In the genomic region with DNA sequence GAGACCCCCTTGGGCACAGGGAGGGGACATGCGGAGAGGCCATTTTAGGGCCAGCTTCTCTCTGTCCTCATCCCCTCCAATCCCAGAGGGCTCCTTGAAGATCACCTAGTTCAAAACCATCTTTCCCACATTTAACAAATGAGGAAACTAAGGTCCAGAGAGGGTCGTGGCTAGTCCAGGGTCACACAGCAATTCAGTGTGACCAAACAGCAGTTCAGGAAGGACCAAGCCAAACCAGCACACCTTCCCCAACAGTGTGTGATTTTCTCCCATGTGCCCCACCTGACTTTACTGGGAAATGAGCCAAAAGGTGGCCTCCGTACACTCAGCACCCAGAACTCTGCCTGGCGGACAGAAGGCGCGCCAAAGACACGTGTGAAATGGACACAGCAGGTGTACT, we compare ENCODE assay signal across 29 cellular contexts. TPM values are rescaled to one million over a fixed set of nuclear protein-coding genes. Genes with fewer than 3 reads are reported as not detected.
"Had no signal": no experiment of that assay in that cellular context is flagged by ENCODE, and none has a peak within 500 bp of the region (broad histone marks: within the 10 kb centered on the region; RNA-seq: fewer than 3 reads in every experiment).

No MANE protein-coding gene starts in this region.

- H3K27ac Mint-ChIP-seq: activated B cell treated with CpG ODN at 0.5 μM for 24 hours; activated CD4-positive, alpha-beta T cell treated with anti-CD3 and anti-CD28 coated beads, Interleukin-2, amount 10 ng/mL, durations not matched to agents 24 days and 14 days; activated CD8-positive, alpha-beta memory T cell treated with anti-CD3 and anti-CD28 coated beads, Interleukin-2, amount 10 ng/mL, durations not matched to agents 7 days and 5 days; activated T-helper 1 cell treated with anti-CD3 and anti-CD28 coated beads, Interleukin-12 subunit alpha, Interleukin-12 subunit beta, Interleukin-2, Interleukin-4 antibody, amounts not matched to agents 30 ng/mL and 10 ng/mL and 1 ng/mL, durations not matched to agents 14 hours and 24 hours and 36 hours; T-cell had no signal

- H3K4me3 ChIP-seq: body of pancreas, MG63, SK-N-MC had no signal

- H3K4me1 ChIP-seq: body of pancreas had no signal

- ATAC-seq: activated CD8-positive, alpha-beta memory T cell treated with anti-CD3 and anti-CD28 coated beads, Interleukin-2, amount 10 ng/mL, durations not matched to agents 7 days and 5 days; body of pancreas; Right ventricle myocardium inferior; T-cell had no signal

- H3K27me3 Mint-ChIP-seq: activated naive CD4-positive, alpha-beta T cell treated with anti-CD3 and anti-CD28 coated beads, Interleukin-2, amount 50 U/mL, for 24 hours had no signal

- H3K9me3 Mint-ChIP-seq: activated B cell treated with CpG ODN at 0.5 μM for 24 hours; activated CD4-positive, alpha-beta T cell treated with anti-CD3 and anti-CD28 coated beads, Interleukin-2, amount 10 ng/mL, durations not matched to agents 24 days and 14 days; activated naive CD4-positive, alpha-beta T cell treated with anti-CD3 and anti-CD28 coated beads, Interleukin-2, amount 50 U/mL, for 24 hours; activated T-cell treated with anti-CD3 and anti-CD28 coated beads, Interleukin-2, amount 50 U/mL, for 24 hours; activated T-helper 1 cell treated with anti-CD3 and anti-CD28 coated beads, Interleukin-12 subunit alpha, Interleukin-12 subunit beta, Interleukin-2, Interleukin-4 antibody, amounts not matched to agents 30 ng/mL and 10 ng/mL and 1 ng/mL, durations not matched to agents 14 hours and 24 hours and 36 hours; T-cell had no signal

- H3K36me3 ChIP-seq: MG63 had no signal

- H3K4me3 Mint-ChIP-seq: activated B cell treated with CpG ODN at 0.5 μM for 24 hours; activated CD4-positive, alpha-beta T cell treated with anti-CD3 and anti-CD28 coated beads, Interleukin-2, amount 10 ng/mL, durations not matched to agents 24 days and 14 days; activated CD8-positive, alpha-beta memory T cell treated with anti-CD3 and anti-CD28 coated beads, Interleukin-2, amount 10 ng/mL, durations not matched to agents 7 days and 5 days; activated naive CD4-positive, alpha-beta T cell treated with anti-CD3 and anti-CD28 coated beads, Interleukin-2, amount 50 U/mL, for 24 hours; activated T-cell treated with anti-CD3 and anti-CD28 coated beads, Interleukin-2, amount 50 U/mL, for 24 hours; activated T-helper 1 cell treated with anti-CD3 and anti-CD28 coated beads, Interleukin-12 subunit alpha, Interleukin-12 subunit beta, Interleukin-2, Interleukin-4 antibody, amounts not matched to agents 30 ng/mL and 10 ng/mL and 1 ng/mL, durations not matched to agents 14 hours and 24 hours and 36 hours; T-cell had no signal

- H3K4me2 ChIP-seq: KMS-11 had no signal

- DNase-seq: activated B cell treated with CpG ODN at 0.5 μM for 24 hours; activated CD4-positive, alpha-beta T cell treated with anti-CD3 and anti-CD28 coated beads for 1 hour; activated CD4-positive, alpha-beta T cell treated with anti-CD3 and anti-CD28 coated beads, Interleukin-2, amount 10 ng/mL, durations not matched to agents 24 days and 14 days; activated CD4-positive, alpha-beta T cell treated with anti-CD3 and anti-CD28 coated beads, Interleukin-2, amount 50 U/mL, for 48 hours; activated CD8-positive, alpha-beta memory T cell treated with anti-CD3 and anti-CD28 coated beads, Interleukin-2, amount 10 ng/mL, durations not matched to agents 7 days and 5 days; activated effector memory CD4-positive, alpha-beta T cell treated with Interleukin-2 at 50 U/mL for 16 hours; activated naive CD4-positive, alpha-beta T cell; activated T-cell treated with anti-CD3 and anti-CD28 coated beads, Interleukin-2, amount 50 U/mL, for 24 hours; aorta; central memory CD4-positive, alpha-beta T cell; MG63; NCI-H1105 treated with DMSO at 0.1 percent for 48 hours; NCI-H1436 treated with DMSO at 0.1 percent for 48 hours; NCI-H187; NCI-H2171; NCI-H2227 treated with DMSO at 0.1 percent for 48 hours; NCI-H526; NCI-H82; T-cell; T-helper 2 cell; T1000 had no signal

- H3K27me3 ChIP-seq: MG63 had no signal

- H3K9me3 ChIP-seq: body of pancreas, MG63 had no signal

- H3K27ac ChIP-seq: body of pancreas, KMS-11, SK-N-MC had no signal

- H3K36me3 Mint-ChIP-seq: activated naive CD4-positive, alpha-beta T cell treated with anti-CD3 and anti-CD28 coated beads, Interleukin-2, amount 50 U/mL, for 24 hours; T-cell had no signal

RNA-seq across cellular contexts. Expression of gene CACNA1I, which starts 51.3 kb away (rescaled TPM):
- total RNA-seq: activated B cell treated with CpG ODN at 0.5 μM for 24 hours, bronchial epithelial cell, Right ventricle myocardium inferior, RPMI7951 had no signal
